Comparison of ENCODE assay signal across 7 cellular contexts in genomic region chr15:73960671-73961070, GRCh38. TPM values are rescaled to one million over a fixed set of nuclear protein-coding genes. Genes with fewer than 3 reads are reported as not detected.
DNase-seq lines count a peak whose midpoint lies in the region; ATAC-seq and TF ChIP-seq lines count a peak whose summit lies in the region.
"Not testable (repeated sequence)": the region's sequence is repeated elsewhere in the genome, so short reads cannot be mapped to it uniquely, and the experiment has no call there.

No MANE protein-coding gene starts in this region.

- not testable (repeated sequence) for H3K79me2 ChIP-seq in smooth muscle cell (ENCODE audit: low read depth)

- not testable (repeated sequence) for H3K36me3 Mint-ChIP-seq in CD4-positive, alpha-beta T cell (ENCODE audit: low read depth); T-cell; activated CD4-positive, alpha-beta T cell treated with anti-CD3 and anti-CD28 coated beads, Interleukin-2, amount 10 ng/mL, durations not matched to agents 7 days and 5 days (ENCODE audit: low read depth); activated T-cell treated with anti-CD3 and anti-CD28 coated beads, Interleukin-2, amount 50 U/mL, for 24 hours (ENCODE audit: low read depth); endothelial cell (ENCODE audit: low read depth, unreplicated experiment); nephron progenitor cell (ENCODE audit: low read depth)

- not testable (repeated sequence) for H3K4me1 ChIP-seq in smooth muscle cell (ENCODE audit: low read depth)

- H3K4me3 Mint-ChIP-seq in CD4-positive, alpha-beta T cell; T-cell; activated CD4-positive, alpha-beta T cell treated with anti-CD3 and anti-CD28 coated beads, Interleukin-2, amount 10 ng/mL, durations not matched to agents 7 days and 5 days; activated T-cell treated with anti-CD3 and anti-CD28 coated beads, Interleukin-2, amount 50 U/mL, for 24 hours; endothelial cell (ENCODE audit: unreplicated experiment); nephron progenitor cell: not testable (repeated sequence)

- not testable (repeated sequence) for H3K4me3 ChIP-seq in smooth muscle cell

- POLR2A ChIA-PET in CD4-positive, alpha-beta T cell (lab: Charles Lee) = interaction anchor here (0.8 kb wide), 1 partner anchor 10 kb away, joined by 3 read pairs; no protein-coding TSS in a partner anchor
- POLR2A ChIA-PET in T-cell (lab: Charles Lee); activated CD4-positive, alpha-beta T cell treated with anti-CD3 and anti-CD28 coated beads, Interleukin-2, amount 10 ng/mL, durations not matched to agents 7 days and 5 days (lab: Charles Lee): not testable (repeated sequence)

- not testable (repeated sequence) for H3K27me3 ChIP-seq in CD4-positive, alpha-beta T cell (ENCODE audit: control insufficient read depth, insufficient read depth, low read length); smooth muscle cell (ENCODE audit: low read depth)

- not testable (repeated sequence) for TF ChIP-seq CTCF in CD4-positive, alpha-beta T cell (IDR thresholded peaks at IDR 0.05); endothelial cell (IDR thresholded peaks at IDR 0.05; ENCODE audit: unreplicated experiment); nephron progenitor cell (IDR thresholded peaks at IDR 0.05); smooth muscle cell (IDR thresholded peaks at IDR 0.05; ENCODE audit: borderline replicate concordance, insufficient read depth, poor library complexity, severe bottlenecking)

- not testable (repeated sequence) for H3K27me3 Mint-ChIP-seq in CD4-positive, alpha-beta T cell; T-cell; activated CD4-positive, alpha-beta T cell treated with anti-CD3 and anti-CD28 coated beads, Interleukin-2, amount 10 ng/mL, durations not matched to agents 7 days and 5 days; activated T-cell treated with anti-CD3 and anti-CD28 coated beads, Interleukin-2, amount 50 U/mL, for 24 hours; endothelial cell (ENCODE audit: unreplicated experiment); nephron progenitor cell (ENCODE audit: low read depth, poor library complexity)

- not testable (repeated sequence) for H3K9me3 Mint-ChIP-seq in CD4-positive, alpha-beta T cell; T-cell; activated CD4-positive, alpha-beta T cell treated with anti-CD3 and anti-CD28 coated beads, Interleukin-2, amount 10 ng/mL, durations not matched to agents 7 days and 5 days; activated T-cell treated with anti-CD3 and anti-CD28 coated beads, Interleukin-2, amount 50 U/mL, for 24 hours; endothelial cell (ENCODE audit: unreplicated experiment); nephron progenitor cell

- not testable (repeated sequence) for H4K20me1 ChIP-seq in smooth muscle cell (ENCODE audit: low read depth)

- ATAC-seq in CD4-positive, alpha-beta T cell (ENCODE audit: poor library complexity); T-cell (replicated peaks in 1 of 4): not testable (repeated sequence)

- intact Hi-C loops in CD4-positive, alpha-beta T cell (cut with DNase I, micrococcal nuclease) = loop anchor here in 1 of 2 experiments (5.0 kb wide), 1 partner anchor 88 kb away; the partner anchor contains the start of gene TBC1D21

- peaks cover 50% of the 10 kb centered on the region for H3K4me1 Mint-ChIP-seq in CD4-positive, alpha-beta T cell (ENCODE audit: low read depth)
- H3K4me1 Mint-ChIP-seq in T-cell (peaks cover 44 to 45% (median 44%) of the 10 kb centered on the region in 3 donors), endothelial cell (ENCODE audit: unreplicated experiment) (peaks cover 42% of the 10 kb centered on the region), nephron progenitor cell (peaks cover 24% of the 10 kb centered on the region)
- peaks cover 50% of the 10 kb centered on the region for H3K4me1 Mint-ChIP-seq in activated CD4-positive, alpha-beta T cell treated with anti-CD3 and anti-CD28 coated beads, Interleukin-2, amount 10 ng/mL, durations not matched to agents 7 days and 5 days
- H3K4me1 Mint-ChIP-seq in activated T-cell treated with anti-CD3 and anti-CD28 coated beads, Interleukin-2, amount 50 U/mL, for 24 hours (ENCODE audit: low read depth) = peaks cover 40% of the 10 kb centered on the region

- 85% methylated on average over 5 of the region's 5 CpGs for WGBS in smooth muscle cell (ENCODE audit: low lambda C conversion rate)

- H3K27ac Mint-ChIP-seq in CD4-positive, alpha-beta T cell = peak overlapping the region; percentile 47
- peak overlapping the region; percentile 50 to 69 for H3K27ac Mint-ChIP-seq in T-cell
- peak overlapping the region; percentile 84 for H3K27ac Mint-ChIP-seq in activated CD4-positive, alpha-beta T cell treated with anti-CD3 and anti-CD28 coated beads, Interleukin-2, amount 10 ng/mL, durations not matched to agents 7 days and 5 days
- H3K27ac Mint-ChIP-seq in activated T-cell treated with anti-CD3 and anti-CD28 coated beads, Interleukin-2, amount 50 U/mL, for 24 hours = not testable (repeated sequence)
- H3K27ac Mint-ChIP-seq in endothelial cell (ENCODE audit: unreplicated experiment) = peak overlapping the region; percentile 2
- H3K27ac Mint-ChIP-seq in nephron progenitor cell = peak overlapping the region; percentile 61

- not testable (repeated sequence) for H3F3A ChIP-seq in smooth muscle cell (ENCODE audit: low read depth)

- peak in 1 of 10 experiments; percentile 15 for DNase-seq in CD4-positive, alpha-beta T cell
- not testable (repeated sequence) for DNase-seq in T-cell; activated CD4-positive, alpha-beta T cell treated with anti-CD3 and anti-CD28 coated beads, Interleukin-2, amount 10 ng/mL, durations not matched to agents 7 days and 5 days; endothelial cell (ENCODE audit: low spot score); nephron progenitor cell; smooth muscle cell (lab: John Stamatoyannopoulos, UW; ENCODE audit: unreplicated experiment)
- DNase-seq in activated T-cell treated with anti-CD3 and anti-CD28 coated beads, Interleukin-2, amount 50 U/mL, for 24 hours = peak; percentile 9

- not testable (repeated sequence) for H3K9me3 ChIP-seq in CD4-positive, alpha-beta T cell (ENCODE audit: control insufficient read depth, low read length); smooth muscle cell (replicated peaks; ENCODE audit: low read depth)

- CTCF ChIA-PET in CD4-positive, alpha-beta T cell (lab: Charles Lee) = interaction anchor here (1.0 to 1.9 kb wide), 1 partner anchor 10 kb away, joined by 6 to 12 read pairs; no protein-coding TSS in a partner anchor
- CTCF ChIA-PET in T-cell (lab: Charles Lee) = interaction anchor here (0.6 to 2.1 kb wide), 5 partner anchors 10 to 93 kb away, joined by 3 to 9 read pairs (median 3); no protein-coding TSS in a partner anchor
- CTCF ChIA-PET in activated CD4-positive, alpha-beta T cell treated with anti-CD3 and anti-CD28 coated beads, Interleukin-2, amount 10 ng/mL, durations not matched to agents 7 days and 5 days (lab: Charles Lee) = interaction anchor here (0.6 to 3.1 kb wide), 5 partner anchors 9 to 542 kb away, joined by 3 to 21 read pairs (median 5); partner anchors contain the start of gene PML

- not testable (repeated sequence) for H3K27ac ChIP-seq in CD4-positive, alpha-beta T cell (ENCODE audit: low read depth, low read length)
- peak overlapping the region; percentile 13 for H3K27ac ChIP-seq in smooth muscle cell (ENCODE audit: low read depth)

- not testable (repeated sequence) for H3K36me3 ChIP-seq in smooth muscle cell (ENCODE audit: low read depth)

- H2AFZ ChIP-seq in smooth muscle cell (ENCODE audit: low read depth) = not testable (repeated sequence)

- not testable (repeated sequence) for H3K4me2 ChIP-seq in smooth muscle cell

- not testable (repeated sequence) for H3K9ac ChIP-seq in smooth muscle cell (ENCODE audit: low read depth)

RNA-seq across cellular contexts. Expression of gene STOML1, which starts 31.4 kb away (rescaled TPM):
- 1 to 10 TPM; 4.6 to 5.3 TPM for total RNA-seq in CD4-positive, alpha-beta T cell
- total RNA-seq in T-cell = 10 to 100 TPM in 3 of 5 donors, 1 to 10 TPM in 2; 5.1 to 13.4 (median 12.0) TPM
- total RNA-seq in activated CD4-positive, alpha-beta T cell treated with anti-CD3 and anti-CD28 coated beads, Interleukin-2, amount 10 ng/mL, durations not matched to agents 7 days and 5 days = 10 to 100 TPM; 12.0 to 12.8 TPM
- 14.3 TPM for total RNA-seq in endothelial cell (ENCODE audit: unreplicated experiment)
- 9.3 and 12.4 TPM in 2 replicates for total RNA-seq in smooth muscle cell
- polyA plus RNA-seq in smooth muscle cell = 23.7 and 27.5 TPM in 2 replicates

RNA-seq across cellular contexts. Expression of gene PML, which starts 33.8 kb away (rescaled TPM):
- total RNA-seq in CD4-positive, alpha-beta T cell = 10 to 100 TPM; 39.2 to 42.9 TPM
- total RNA-seq in T-cell (10 to 100 TPM; 43.0 to 79.8 (median 60.7) TPM), endothelial cell (ENCODE audit: unreplicated experiment) (161 TPM), smooth muscle cell (21.6 and 34.1 TPM in 2 replicates)
- total RNA-seq in activated CD4-positive, alpha-beta T cell treated with anti-CD3 and anti-CD28 coated beads, Interleukin-2, amount 10 ng/mL, durations not matched to agents 7 days and 5 days = 100 to 1,000 TPM; 118 to 122 TPM
- 33.7 and 39.4 TPM in 2 replicates for polyA plus RNA-seq in smooth muscle cell

RNA-seq across cellular contexts. Expression of gene LOXL1, which starts 34.4 kb away (rescaled TPM):
- total RNA-seq in CD4-positive, alpha-beta T cell = 1 to 10 TPM; 3.0 to 3.5 TPM
- total RNA-seq in T-cell (1 to 10 TPM; 1.4 to 4.8 (median 1.6) TPM), endothelial cell (ENCODE audit: unreplicated experiment) (156 TPM), smooth muscle cell (239 and 252 TPM in 2 replicates)
- 1 to 10 TPM; 3.4 to 3.5 TPM for total RNA-seq in activated CD4-positive, alpha-beta T cell treated with anti-CD3 and anti-CD28 coated beads, Interleukin-2, amount 10 ng/mL, durations not matched to agents 7 days and 5 days
- polyA plus RNA-seq in smooth muscle cell = 736 and 899 TPM in 2 replicates

Comparison
In these comparisons a context has a peak if more than half of its experiments do, and no peak if none do; other contexts are left out.
1. RNA of gene LOXL1, which starts 34.4 kb away (total RNA-seq): 239 to 252 TPM in smooth muscle cell and 156 TPM in endothelial cell (single experiment); 3.0 to 3.5 TPM in CD4-positive, alpha-beta T cell, 3.4 to 3.5 TPM in activated CD4-positive, alpha-beta T cell treated with anti-CD3 and anti-CD28 coated beads, Interleukin-2, amount 10 ng/mL, durations not matched to agents 7 days and 5 days and 1.4 to 4.8 TPM in T-cell; every median in the first group is over 10 times any median in the second.